ENCODE assay signal across 1 cellular context in the genomic region with DNA sequence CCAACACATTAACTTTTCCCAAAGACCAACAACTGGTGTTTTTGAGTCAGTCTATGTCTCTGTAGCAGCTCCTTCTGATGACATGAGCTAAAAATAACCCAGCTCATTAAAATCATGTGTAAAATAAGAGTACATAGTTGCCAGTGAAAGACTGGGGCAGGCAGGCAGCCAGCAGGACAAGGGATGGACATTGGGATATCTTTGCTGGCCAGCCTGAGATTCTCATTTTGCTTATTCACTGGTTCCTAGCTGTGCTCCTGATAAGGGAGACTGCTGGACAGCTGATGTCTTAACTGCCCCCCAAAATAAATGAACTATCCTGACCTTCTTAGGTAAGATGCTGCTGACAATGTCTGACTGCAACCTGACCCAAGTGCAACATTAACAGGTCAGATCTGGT.
TF ChIP-seq lines count a peak whose summit lies in the region.

No MANE protein-coding gene starts in this region.

TF ChIP-seq in K562, 482 proteins besides CTCF, POLR2A, EP300 and RAD21 (continued from another document and continues in another):
- TF ChIP-seq, protein P1, sequence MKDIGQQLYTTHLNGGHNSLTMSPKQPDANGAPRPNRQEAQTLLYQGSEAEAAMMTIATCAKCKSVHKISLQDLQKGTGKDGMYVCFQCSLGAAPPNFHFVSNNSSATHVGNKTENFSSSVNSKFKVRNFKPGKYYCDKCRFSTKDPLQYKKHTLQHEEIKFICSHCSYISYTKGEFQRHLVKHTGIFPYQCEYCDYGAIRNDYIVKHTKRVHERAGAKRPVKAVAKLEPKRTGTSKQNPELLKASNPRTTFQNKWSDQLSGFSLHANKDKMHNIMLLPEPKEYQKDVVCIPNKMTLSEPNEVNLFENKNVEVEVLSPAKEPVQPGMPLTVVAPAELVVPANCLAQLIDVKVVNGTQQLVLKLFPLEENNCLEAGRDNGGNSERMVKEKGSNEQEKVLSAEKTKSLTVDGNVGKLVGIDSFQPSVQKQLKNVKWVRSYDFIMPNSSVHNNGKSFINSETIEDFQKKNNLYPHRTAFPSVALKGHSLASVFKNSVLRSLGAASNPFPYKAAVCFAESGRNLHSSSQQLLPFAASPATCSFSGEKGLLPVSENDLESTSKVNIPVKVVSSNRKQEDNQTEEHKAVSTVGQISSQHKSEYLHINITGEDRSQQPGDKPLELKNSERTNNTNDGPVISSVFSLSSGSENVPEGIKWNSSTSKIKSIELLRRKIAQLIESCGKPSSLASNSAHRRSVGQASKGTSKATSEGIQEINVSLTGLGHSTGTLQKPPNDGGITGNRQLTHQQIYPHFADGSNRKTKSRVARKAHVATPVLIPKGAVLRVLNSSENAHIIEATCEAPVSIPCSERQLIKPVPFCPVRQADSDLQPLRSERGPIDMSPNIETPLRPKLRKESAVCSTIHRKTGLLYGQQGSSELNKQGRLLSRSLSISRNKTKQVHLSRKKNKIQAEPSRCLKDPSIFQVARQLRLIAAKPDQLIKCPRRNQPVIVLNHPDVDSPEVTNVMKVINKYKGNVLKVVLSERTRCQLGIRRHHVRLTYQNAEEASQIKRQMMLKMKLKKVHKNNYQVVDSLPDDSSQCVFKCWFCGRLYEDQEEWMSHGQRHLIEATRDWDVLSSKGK (CRISPR knock-in tag; IDR thresholded peaks at IDR 0.05): no peak
- TF ChIP-seq, protein P2, sequence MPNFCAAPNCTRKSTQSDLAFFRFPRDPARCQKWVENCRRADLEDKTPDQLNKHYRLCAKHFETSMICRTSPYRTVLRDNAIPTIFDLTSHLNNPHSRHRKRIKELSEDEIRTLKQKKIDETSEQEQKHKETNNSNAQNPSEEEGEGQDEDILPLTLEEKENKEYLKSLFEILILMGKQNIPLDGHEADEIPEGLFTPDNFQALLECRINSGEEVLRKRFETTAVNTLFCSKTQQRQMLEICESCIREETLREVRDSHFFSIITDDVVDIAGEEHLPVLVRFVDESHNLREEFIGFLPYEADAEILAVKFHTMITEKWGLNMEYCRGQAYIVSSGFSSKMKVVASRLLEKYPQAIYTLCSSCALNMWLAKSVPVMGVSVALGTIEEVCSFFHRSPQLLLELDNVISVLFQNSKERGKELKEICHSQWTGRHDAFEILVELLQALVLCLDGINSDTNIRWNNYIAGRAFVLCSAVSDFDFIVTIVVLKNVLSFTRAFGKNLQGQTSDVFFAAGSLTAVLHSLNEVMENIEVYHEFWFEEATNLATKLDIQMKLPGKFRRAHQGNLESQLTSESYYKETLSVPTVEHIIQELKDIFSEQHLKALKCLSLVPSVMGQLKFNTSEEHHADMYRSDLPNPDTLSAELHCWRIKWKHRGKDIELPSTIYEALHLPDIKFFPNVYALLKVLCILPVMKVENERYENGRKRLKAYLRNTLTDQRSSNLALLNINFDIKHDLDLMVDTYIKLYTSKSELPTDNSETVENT (CRISPR knock-in tag; IDR thresholded peaks at IDR 0.05): no peak
- no peak for TF ChIP-seq U2AF2 (optimal IDR thresholded peaks at IDR 0.05; ENCODE audit: low read depth, low read length)
- TF ChIP-seq SREBF2 (CRISPR knock-in tag; IDR thresholded peaks at IDR 0.05): no peak
- TF ChIP-seq MTF1 (CRISPR knock-in tag; IDR thresholded peaks at IDR 0.05; ENCODE audit: borderline replicate concordance): no peak
- peak in 1 of 2 experiments; percentile 75; a peak in 1 of 4 replicates for TF ChIP-seq RCOR1 (IDR thresholded peaks at IDR 0.05; ENCODE audit: borderline replicate concordance in 1 of 2, low read depth in 2 of 2, low read length in 2 of 2)
- no peak for TF ChIP-seq ZNF239 (CRISPR knock-in tag; IDR thresholded peaks at IDR 0.05)
- TF ChIP-seq, protein P3, sequence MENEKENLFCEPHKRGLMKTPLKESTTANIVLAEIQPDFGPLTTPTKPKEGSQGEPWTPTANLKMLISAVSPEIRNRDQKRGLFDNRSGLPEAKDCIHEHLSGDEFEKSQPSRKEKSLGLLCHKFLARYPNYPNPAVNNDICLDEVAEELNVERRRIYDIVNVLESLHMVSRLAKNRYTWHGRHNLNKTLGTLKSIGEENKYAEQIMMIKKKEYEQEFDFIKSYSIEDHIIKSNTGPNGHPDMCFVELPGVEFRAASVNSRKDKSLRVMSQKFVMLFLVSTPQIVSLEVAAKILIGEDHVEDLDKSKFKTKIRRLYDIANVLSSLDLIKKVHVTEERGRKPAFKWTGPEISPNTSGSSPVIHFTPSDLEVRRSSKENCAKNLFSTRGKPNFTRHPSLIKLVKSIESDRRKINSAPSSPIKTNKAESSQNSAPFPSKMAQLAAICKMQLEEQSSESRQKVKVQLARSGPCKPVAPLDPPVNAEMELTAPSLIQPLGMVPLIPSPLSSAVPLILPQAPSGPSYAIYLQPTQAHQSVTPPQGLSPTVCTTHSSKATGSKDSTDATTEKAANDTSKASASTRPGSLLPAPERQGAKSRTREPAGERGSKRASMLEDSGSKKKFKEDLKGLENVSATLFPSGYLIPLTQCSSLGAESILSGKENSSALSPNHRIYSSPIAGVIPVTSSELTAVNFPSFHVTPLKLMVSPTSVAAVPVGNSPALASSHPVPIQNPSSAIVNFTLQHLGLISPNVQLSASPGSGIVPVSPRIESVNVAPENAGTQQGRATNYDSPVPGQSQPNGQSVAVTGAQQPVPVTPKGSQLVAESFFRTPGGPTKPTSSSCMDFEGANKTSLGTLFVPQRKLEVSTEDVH (IDR thresholded peaks at IDR 0.05; ENCODE audit: low read depth, partially characterized antibody): no peak
- TF ChIP-seq ZNF232 (CRISPR knock-in tag; IDR thresholded peaks at IDR 0.05): no peak
- TF ChIP-seq CBFB (CRISPR knock-in tag; IDR thresholded peaks at IDR 0.05): no peak
- TF ChIP-seq MED1 (CRISPR knock-in tag; IDR thresholded peaks at IDR 0.05; ENCODE audit: borderline replicate concordance): no peak
- no peak for TF ChIP-seq BRD9 (IDR thresholded peaks at IDR 0.05; ENCODE audit: low read depth, partially characterized antibody)
- TF ChIP-seq STAT5B (CRISPR knock-in tag; IDR thresholded peaks at IDR 0.05): no peak
- TF ChIP-seq FOXM1 (IDR thresholded peaks at IDR 0.05; ENCODE audit: low read depth): peak; percentile 71; the same call in 1 of the 2 replicates
- TF ChIP-seq FOXM1 (CRISPR knock-in tag; IDR thresholded peaks at IDR 0.05; ENCODE audit: low read depth): no peak
- TF ChIP-seq, protein P4, sequence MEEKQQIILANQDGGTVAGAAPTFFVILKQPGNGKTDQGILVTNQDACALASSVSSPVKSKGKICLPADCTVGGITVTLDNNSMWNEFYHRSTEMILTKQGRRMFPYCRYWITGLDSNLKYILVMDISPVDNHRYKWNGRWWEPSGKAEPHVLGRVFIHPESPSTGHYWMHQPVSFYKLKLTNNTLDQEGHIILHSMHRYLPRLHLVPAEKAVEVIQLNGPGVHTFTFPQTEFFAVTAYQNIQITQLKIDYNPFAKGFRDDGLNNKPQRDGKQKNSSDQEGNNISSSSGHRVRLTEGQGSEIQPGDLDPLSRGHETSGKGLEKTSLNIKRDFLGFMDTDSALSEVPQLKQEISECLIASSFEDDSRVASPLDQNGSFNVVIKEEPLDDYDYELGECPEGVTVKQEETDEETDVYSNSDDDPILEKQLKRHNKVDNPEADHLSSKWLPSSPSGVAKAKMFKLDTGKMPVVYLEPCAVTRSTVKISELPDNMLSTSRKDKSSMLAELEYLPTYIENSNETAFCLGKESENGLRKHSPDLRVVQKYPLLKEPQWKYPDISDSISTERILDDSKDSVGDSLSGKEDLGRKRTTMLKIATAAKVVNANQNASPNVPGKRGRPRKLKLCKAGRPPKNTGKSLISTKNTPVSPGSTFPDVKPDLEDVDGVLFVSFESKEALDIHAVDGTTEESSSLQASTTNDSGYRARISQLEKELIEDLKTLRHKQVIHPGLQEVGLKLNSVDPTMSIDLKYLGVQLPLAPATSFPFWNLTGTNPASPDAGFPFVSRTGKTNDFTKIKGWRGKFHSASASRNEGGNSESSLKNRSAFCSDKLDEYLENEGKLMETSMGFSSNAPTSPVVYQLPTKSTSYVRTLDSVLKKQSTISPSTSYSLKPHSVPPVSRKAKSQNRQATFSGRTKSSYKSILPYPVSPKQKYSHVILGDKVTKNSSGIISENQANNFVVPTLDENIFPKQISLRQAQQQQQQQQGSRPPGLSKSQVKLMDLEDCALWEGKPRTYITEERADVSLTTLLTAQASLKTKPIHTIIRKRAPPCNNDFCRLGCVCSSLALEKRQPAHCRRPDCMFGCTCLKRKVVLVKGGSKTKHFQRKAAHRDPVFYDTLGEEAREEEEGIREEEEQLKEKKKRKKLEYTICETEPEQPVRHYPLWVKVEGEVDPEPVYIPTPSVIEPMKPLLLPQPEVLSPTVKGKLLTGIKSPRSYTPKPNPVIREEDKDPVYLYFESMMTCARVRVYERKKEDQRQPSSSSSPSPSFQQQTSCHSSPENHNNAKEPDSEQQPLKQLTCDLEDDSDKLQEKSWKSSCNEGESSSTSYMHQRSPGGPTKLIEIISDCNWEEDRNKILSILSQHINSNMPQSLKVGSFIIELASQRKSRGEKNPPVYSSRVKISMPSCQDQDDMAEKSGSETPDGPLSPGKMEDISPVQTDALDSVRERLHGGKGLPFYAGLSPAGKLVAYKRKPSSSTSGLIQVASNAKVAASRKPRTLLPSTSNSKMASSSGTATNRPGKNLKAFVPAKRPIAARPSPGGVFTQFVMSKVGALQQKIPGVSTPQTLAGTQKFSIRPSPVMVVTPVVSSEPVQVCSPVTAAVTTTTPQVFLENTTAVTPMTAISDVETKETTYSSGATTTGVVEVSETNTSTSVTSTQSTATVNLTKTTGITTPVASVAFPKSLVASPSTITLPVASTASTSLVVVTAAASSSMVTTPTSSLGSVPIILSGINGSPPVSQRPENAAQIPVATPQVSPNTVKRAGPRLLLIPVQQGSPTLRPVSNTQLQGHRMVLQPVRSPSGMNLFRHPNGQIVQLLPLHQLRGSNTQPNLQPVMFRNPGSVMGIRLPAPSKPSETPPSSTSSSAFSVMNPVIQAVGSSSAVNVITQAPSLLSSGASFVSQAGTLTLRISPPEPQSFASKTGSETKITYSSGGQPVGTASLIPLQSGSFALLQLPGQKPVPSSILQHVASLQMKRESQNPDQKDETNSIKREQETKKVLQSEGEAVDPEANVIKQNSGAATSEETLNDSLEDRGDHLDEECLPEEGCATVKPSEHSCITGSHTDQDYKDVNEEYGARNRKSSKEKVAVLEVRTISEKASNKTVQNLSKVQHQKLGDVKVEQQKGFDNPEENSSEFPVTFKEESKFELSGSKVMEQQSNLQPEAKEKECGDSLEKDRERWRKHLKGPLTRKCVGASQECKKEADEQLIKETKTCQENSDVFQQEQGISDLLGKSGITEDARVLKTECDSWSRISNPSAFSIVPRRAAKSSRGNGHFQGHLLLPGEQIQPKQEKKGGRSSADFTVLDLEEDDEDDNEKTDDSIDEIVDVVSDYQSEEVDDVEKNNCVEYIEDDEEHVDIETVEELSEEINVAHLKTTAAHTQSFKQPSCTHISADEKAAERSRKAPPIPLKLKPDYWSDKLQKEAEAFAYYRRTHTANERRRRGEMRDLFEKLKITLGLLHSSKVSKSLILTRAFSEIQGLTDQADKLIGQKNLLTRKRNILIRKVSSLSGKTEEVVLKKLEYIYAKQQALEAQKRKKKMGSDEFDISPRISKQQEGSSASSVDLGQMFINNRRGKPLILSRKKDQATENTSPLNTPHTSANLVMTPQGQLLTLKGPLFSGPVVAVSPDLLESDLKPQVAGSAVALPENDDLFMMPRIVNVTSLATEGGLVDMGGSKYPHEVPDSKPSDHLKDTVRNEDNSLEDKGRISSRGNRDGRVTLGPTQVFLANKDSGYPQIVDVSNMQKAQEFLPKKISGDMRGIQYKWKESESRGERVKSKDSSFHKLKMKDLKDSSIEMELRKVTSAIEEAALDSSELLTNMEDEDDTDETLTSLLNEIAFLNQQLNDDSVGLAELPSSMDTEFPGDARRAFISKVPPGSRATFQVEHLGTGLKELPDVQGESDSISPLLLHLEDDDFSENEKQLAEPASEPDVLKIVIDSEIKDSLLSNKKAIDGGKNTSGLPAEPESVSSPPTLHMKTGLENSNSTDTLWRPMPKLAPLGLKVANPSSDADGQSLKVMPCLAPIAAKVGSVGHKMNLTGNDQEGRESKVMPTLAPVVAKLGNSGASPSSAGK (IDR thresholded peaks at IDR 0.05): no peak
- no peak for TF ChIP-seq NFYB (IDR thresholded peaks at IDR 0.05; ENCODE audit: extremely low read depth, insufficient read length)
- TF ChIP-seq FOXJ3 (CRISPR knock-in tag; IDR thresholded peaks at IDR 0.05): no peak
- TF ChIP-seq ZNF24 (IDR thresholded peaks at IDR 0.05): no peak
- TF ChIP-seq PTBP1 (IDR thresholded peaks at IDR 0.05; ENCODE audit: low read depth, low read length): no peak
- TF ChIP-seq PHB2 (IDR thresholded peaks at IDR 0.05; ENCODE audit: low read depth): no peak
- TF ChIP-seq ILF3 (IDR thresholded peaks at IDR 0.05; ENCODE audit: borderline replicate concordance): no peak
- TF ChIP-seq, protein P5, sequence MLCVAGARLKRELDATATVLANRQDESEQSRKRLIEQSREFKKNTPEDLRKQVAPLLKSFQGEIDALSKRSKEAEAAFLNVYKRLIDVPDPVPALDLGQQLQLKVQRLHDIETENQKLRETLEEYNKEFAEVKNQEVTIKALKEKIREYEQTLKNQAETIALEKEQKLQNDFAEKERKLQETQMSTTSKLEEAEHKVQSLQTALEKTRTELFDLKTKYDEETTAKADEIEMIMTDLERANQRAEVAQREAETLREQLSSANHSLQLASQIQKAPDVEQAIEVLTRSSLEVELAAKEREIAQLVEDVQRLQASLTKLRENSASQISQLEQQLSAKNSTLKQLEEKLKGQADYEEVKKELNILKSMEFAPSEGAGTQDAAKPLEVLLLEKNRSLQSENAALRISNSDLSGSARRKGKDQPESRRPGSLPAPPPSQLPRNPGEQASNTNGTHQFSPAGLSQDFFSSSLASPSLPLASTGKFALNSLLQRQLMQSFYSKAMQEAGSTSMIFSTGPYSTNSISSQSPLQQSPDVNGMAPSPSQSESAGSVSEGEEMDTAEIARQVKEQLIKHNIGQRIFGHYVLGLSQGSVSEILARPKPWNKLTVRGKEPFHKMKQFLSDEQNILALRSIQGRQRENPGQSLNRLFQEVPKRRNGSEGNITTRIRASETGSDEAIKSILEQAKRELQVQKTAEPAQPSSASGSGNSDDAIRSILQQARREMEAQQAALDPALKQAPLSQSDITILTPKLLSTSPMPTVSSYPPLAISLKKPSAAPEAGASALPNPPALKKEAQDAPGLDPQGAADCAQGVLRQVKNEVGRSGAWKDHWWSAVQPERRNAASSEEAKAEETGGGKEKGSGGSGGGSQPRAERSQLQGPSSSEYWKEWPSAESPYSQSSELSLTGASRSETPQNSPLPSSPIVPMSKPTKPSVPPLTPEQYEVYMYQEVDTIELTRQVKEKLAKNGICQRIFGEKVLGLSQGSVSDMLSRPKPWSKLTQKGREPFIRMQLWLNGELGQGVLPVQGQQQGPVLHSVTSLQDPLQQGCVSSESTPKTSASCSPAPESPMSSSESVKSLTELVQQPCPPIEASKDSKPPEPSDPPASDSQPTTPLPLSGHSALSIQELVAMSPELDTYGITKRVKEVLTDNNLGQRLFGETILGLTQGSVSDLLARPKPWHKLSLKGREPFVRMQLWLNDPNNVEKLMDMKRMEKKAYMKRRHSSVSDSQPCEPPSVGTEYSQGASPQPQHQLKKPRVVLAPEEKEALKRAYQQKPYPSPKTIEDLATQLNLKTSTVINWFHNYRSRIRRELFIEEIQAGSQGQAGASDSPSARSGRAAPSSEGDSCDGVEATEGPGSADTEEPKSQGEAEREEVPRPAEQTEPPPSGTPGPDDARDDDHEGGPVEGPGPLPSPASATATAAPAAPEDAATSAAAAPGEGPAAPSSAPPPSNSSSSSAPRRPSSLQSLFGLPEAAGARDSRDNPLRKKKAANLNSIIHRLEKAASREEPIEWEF (CRISPR knock-in tag; IDR thresholded peaks at IDR 0.05): no peak
- no peak for TF ChIP-seq SIRT6 (IDR thresholded peaks at IDR 0.05; ENCODE audit: low read depth, low read length)
- no peak for TF ChIP-seq ZNF212 (CRISPR knock-in tag; IDR thresholded peaks at IDR 0.05)
- no peak for TF ChIP-seq MTA3 (IDR thresholded peaks at IDR 0.05; ENCODE audit: borderline replicate concordance)
- TF ChIP-seq C11orf30 (IDR thresholded peaks at IDR 0.05; ENCODE audit: low read depth): peak; percentile 57
- TF ChIP-seq ZNF408 (CRISPR knock-in tag; IDR thresholded peaks at IDR 0.05; ENCODE audit: low read depth): no peak
- peak; percentile 81 for TF ChIP-seq CTBP1 (IDR thresholded peaks at IDR 0.05; ENCODE audit: borderline replicate concordance)
- TF ChIP-seq ZNF133 (CRISPR knock-in tag; IDR thresholded peaks at IDR 0.05): no peak
- TF ChIP-seq HCFC1 (IDR thresholded peaks at IDR 0.05; ENCODE audit: low read depth, low read length): no peak
- no peak for TF ChIP-seq HMG20B (CRISPR knock-in tag; IDR thresholded peaks at IDR 0.05)
